In the genomic region with DNA sequence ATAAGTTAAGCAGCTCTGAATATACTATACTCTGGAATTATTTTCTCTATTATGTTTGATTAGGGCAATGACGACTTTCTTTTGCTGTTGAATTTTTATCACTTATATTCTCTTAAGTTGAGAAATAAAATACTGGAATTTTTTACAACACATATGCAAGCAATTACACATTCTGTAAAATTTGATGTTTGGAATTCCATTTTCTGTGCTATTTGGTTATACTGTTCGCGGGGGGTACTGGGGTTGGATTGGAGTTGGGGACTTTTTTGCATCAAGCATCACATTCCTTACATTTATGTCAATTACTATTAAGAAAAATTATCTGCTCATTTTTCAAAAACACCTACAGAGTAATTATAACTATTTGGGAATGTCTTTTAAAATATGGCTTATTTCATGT, we compare ENCODE assay signal across 10 cellular contexts. TPM values are rescaled to one million over a fixed set of nuclear protein-coding genes. Genes with fewer than 3 reads are reported as not detected.
DNase-seq lines count a peak whose midpoint lies in the region; ATAC-seq and TF ChIP-seq lines count a peak whose summit lies in the region.
"Had no signal": no experiment of that assay in that cellular context is flagged by ENCODE, and none has a peak within 500 bp of the region (broad histone marks: within the 10 kb centered on the region; RNA-seq: fewer than 3 reads in every experiment).

No MANE protein-coding gene starts in this region.

- no peak for TF ChIP-seq CTCF in HFFc6 (IDR thresholded peaks at IDR 0.05)
- no peak for TF ChIP-seq CTCF in cardiac fibroblast (IDR thresholded peaks at IDR 0.05; ENCODE audit: low read depth, low read length)
- TF ChIP-seq CTCF in suprapubic skin (IDR thresholded peaks at IDR 0.05): no peak
- TF ChIP-seq CTCF in CD8-positive, alpha-beta T cell (IDR thresholded peaks at IDR 0.05): no peak

- H3K27ac ChIP-seq in mesendoderm (ENCODE audit: low read depth, low read length) (no peak overlapping the region), suprapubic skin (no peak overlapping the region)
- H3K27ac ChIP-seq in CD8-positive, alpha-beta T cell (ENCODE audit: low read depth, low read length): no peak overlapping the region
- H3K27ac ChIP-seq: body of pancreas had no signal

- peak overlapping the region; percentile 99 for H3K4me3 Mint-ChIP-seq in HFFc6
- no peak overlapping the region for H3K4me3 Mint-ChIP-seq in CD8-positive, alpha-beta T cell
- H3K4me3 Mint-ChIP-seq in natural killer cell treated with Interleukin-12 subunit alpha and Interleukin-12 subunit beta and Interleukin-15 and Interleukin-18, amount 100 ng/mL, for 72 hours: no peak overlapping the region

- H3K36me3 ChIP-seq in mesendoderm (ENCODE audit: control insufficient read depth, insufficient read depth, low read length) (no peaks in the 10 kb centered on the region), suprapubic skin (no peaks in the 10 kb centered on the region)
- no peaks in the 10 kb centered on the region for H3K36me3 ChIP-seq in CD8-positive, alpha-beta T cell (ENCODE audit: insufficient read depth, low read length)

- H3K4me1 Mint-ChIP-seq in HFFc6 (ENCODE audit: low read depth): peaks cover 45% of the 10 kb centered on the region
- peaks cover 12% of the 10 kb centered on the region for H3K4me1 Mint-ChIP-seq in CD8-positive, alpha-beta T cell (ENCODE audit: low read depth)
- H3K4me1 Mint-ChIP-seq in natural killer cell treated with Interleukin-12 subunit alpha and Interleukin-12 subunit beta and Interleukin-15 and Interleukin-18, amount 100 ng/mL, for 72 hours (ENCODE audit: low read depth in 2 of 2): no peaks in the 10 kb centered on the region

- no peak overlapping the region for H3K18ac ChIP-seq in mesendoderm (ENCODE audit: low read length)

- H3K9me3 Mint-ChIP-seq in HFFc6: peaks cover 4% of the 10 kb centered on the region
- H3K9me3 Mint-ChIP-seq in CD8-positive, alpha-beta T cell: no peaks in the 10 kb centered on the region
- H3K9me3 Mint-ChIP-seq in natural killer cell treated with Interleukin-12 subunit alpha and Interleukin-12 subunit beta and Interleukin-15 and Interleukin-18, amount 100 ng/mL, for 72 hours: peaks cover 4% of the 10 kb centered on the region

- WGBS in mesendoderm (ENCODE audit: extremely low coverage, insufficient coverage, low lambda C conversion rate): no CpG with 5 or more reads among the region's 3 CpGs
- 35% methylated on average over 3 of the region's 3 CpGs for WGBS in suprapubic skin

- peak overlapping the region; percentile 38 for H3K56ac ChIP-seq in mesendoderm (ENCODE audit: low read length)

- H3K79me2 ChIP-seq in mesendoderm (ENCODE audit: control insufficient read depth, insufficient read depth, low read length): peaks cover 38% of the 10 kb centered on the region

- peaks cover 5% of the 10 kb centered on the region; the same call in 1 of the 2 replicates for H3K27me3 Mint-ChIP-seq in HFFc6 (ENCODE audit: insufficient read depth)
- peaks cover 13% of the 10 kb centered on the region for H3K27me3 Mint-ChIP-seq in CD8-positive, alpha-beta T cell (ENCODE audit: low read depth)
- H3K27me3 Mint-ChIP-seq in natural killer cell treated with Interleukin-12 subunit alpha and Interleukin-12 subunit beta and Interleukin-15 and Interleukin-18, amount 100 ng/mL, for 72 hours: peaks cover 7 to 11% of the 10 kb centered on the region in 2 donors

- H3K4ac ChIP-seq in mesendoderm (ENCODE audit: low read depth, low read length): no peak overlapping the region

- DNase-seq in HFFc6 (no peak), cardiac fibroblast (ENCODE audit: low read depth in 2 of 2) (no peak), mesendoderm (no peak), suprapubic skin (ENCODE audit: low spot score in 2 of 2) (no peak), NCI-H1092 (lab: John Stamatoyannopoulos, UW) (no peak), UCSD-AML1 (lab: John Stamatoyannopoulos, UW; ENCODE audit: unreplicated experiment) (no peak)
- no peak for DNase-seq in CD8-positive, alpha-beta T cell
- no peak for DNase-seq in natural killer cell treated with Interleukin-12 subunit alpha and Interleukin-12 subunit beta and Interleukin-15 and Interleukin-18, amount 100 ng/mL, for 72 hours (ENCODE audit: low spot score)
- DNase-seq: body of pancreas, NCI-H226 had no signal

- H2BK5ac ChIP-seq in mesendoderm (ENCODE audit: low read length): no peak overlapping the region

- no peak overlapping the region for H3K23ac ChIP-seq in mesendoderm (ENCODE audit: low read length)

- CTCF ChIA-PET in CD8-positive, alpha-beta T cell (lab: Charles Lee): no interaction called here

- POLR2A ChIA-PET in CD8-positive, alpha-beta T cell (lab: Charles Lee): no interaction called here

- peak overlapping the region; percentile 75 to 82 for H3K4me3 ChIP-seq in cardiac fibroblast (replicated peaks in 1 of 2; ENCODE audit: low read depth in 2 of 2, low read length in 2 of 2)
- peak overlapping the region; percentile 53 for H3K4me3 ChIP-seq in mesendoderm (ENCODE audit: low read length)
- H3K4me3 ChIP-seq in suprapubic skin: peak overlapping the region; percentile 54
- no peak overlapping the region for H3K4me3 ChIP-seq in CD8-positive, alpha-beta T cell (ENCODE audit: low read depth, low read length)
- H3K4me3 ChIP-seq: body of pancreas had no signal

- H3K27me3 ChIP-seq in mesendoderm (ENCODE audit: insufficient read depth, low read length, poor library complexity) (no peaks in the 10 kb centered on the region), suprapubic skin (no peaks in the 10 kb centered on the region)
- no peaks in the 10 kb centered on the region for H3K27me3 ChIP-seq in CD8-positive, alpha-beta T cell (ENCODE audit: insufficient read depth, low read length)
- H3K27me3 ChIP-seq: body of pancreas had no signal

- H3K36me3 Mint-ChIP-seq in HFFc6 (ENCODE audit: low read depth): peaks cover 46% of the 10 kb centered on the region
- H3K36me3 Mint-ChIP-seq in CD8-positive, alpha-beta T cell: no peaks in the 10 kb centered on the region
- peaks cover 6% of the 10 kb centered on the region for H3K36me3 Mint-ChIP-seq in natural killer cell treated with Interleukin-12 subunit alpha and Interleukin-12 subunit beta and Interleukin-15 and Interleukin-18, amount 100 ng/mL, for 72 hours

- peaks cover 2% of the 10 kb centered on the region for H3K4me1 ChIP-seq in mesendoderm (ENCODE audit: control insufficient read depth, low read depth, low read length)
- H3K4me1 ChIP-seq in suprapubic skin: peaks cover 19% of the 10 kb centered on the region
- H3K4me1 ChIP-seq in CD8-positive, alpha-beta T cell (ENCODE audit: insufficient read depth, low read length): peaks cover 6% of the 10 kb centered on the region

- intact Hi-C loops in CD8-positive, alpha-beta T cell (cut with DNase I, micrococcal nuclease): no loop called here

- ATAC-seq in CD8-positive, alpha-beta T cell: no peak
- no peak for ATAC-seq in natural killer cell treated with Interleukin-12 subunit alpha and Interleukin-12 subunit beta and Interleukin-15 and Interleukin-18, amount 100 ng/mL, for 72 hours
- ATAC-seq: body of pancreas had no signal

- H3K9me3 ChIP-seq in suprapubic skin: no peaks in the 10 kb centered on the region
- no peaks in the 10 kb centered on the region for H3K9me3 ChIP-seq in CD8-positive, alpha-beta T cell (ENCODE audit: low read length)
- H3K9me3 ChIP-seq: body of pancreas had no signal

- H3K79me1 ChIP-seq in mesendoderm (ENCODE audit: low read length): no peaks in the 10 kb centered on the region

- no peak overlapping the region for H3K4me2 ChIP-seq in mesendoderm (ENCODE audit: low read length)

- no peak for TF ChIP-seq POLR2A in suprapubic skin (IDR thresholded peaks at IDR 0.05)

- no peak for TF ChIP-seq EP300 in suprapubic skin (IDR thresholded peaks at IDR 0.05)

- H3K9ac ChIP-seq in mesendoderm (ENCODE audit: low read length): peak overlapping the region; percentile 57

- no peak overlapping the region for H2BK120ac ChIP-seq in mesendoderm (ENCODE audit: low read depth, low read length)

- no peak overlapping the region for H4K8ac ChIP-seq in mesendoderm (ENCODE audit: low read depth, low read length)

- H4K5ac ChIP-seq in mesendoderm (ENCODE audit: low read length): no peak overlapping the region

- no peak overlapping the region for H2BK15ac ChIP-seq in mesendoderm (replicated peaks; ENCODE audit: low read depth)

- H2AK5ac ChIP-seq in mesendoderm (ENCODE audit: low read length): no peak overlapping the region

- peak overlapping the region; percentile 94 for H3K27ac Mint-ChIP-seq in HFFc6
- H3K27ac Mint-ChIP-seq in CD8-positive, alpha-beta T cell: no peak overlapping the region
- H3K27ac Mint-ChIP-seq in natural killer cell treated with Interleukin-12 subunit alpha and Interleukin-12 subunit beta and Interleukin-15 and Interleukin-18, amount 100 ng/mL, for 72 hours: no peak overlapping the region

RNA-seq across cellular contexts. Expression of a gene that starts 2.1 kb away (rescaled TPM):
- 100 to 1,000 TPM; 265 to 388 (median 303) TPM for total RNA-seq in HFFc6 (2021; fragmentation: NEBNext Ultra II Directional; extraction: Animal tissue kit (Norgen Biotek cat#: 25700))
- polyA plus RNA-seq in mesendoderm (2013, experiment 1 of 2): 74.1 TPM
- 72.8 TPM for polyA plus RNA-seq in mesendoderm (2013, experiment 2 of 2)
- 10 to 100 TPM; 14.1 to 17.6 (median 16.3) TPM for total RNA-seq in suprapubic skin
- under 1 TPM; 0.27 to 0.39 TPM for total RNA-seq in CD8-positive, alpha-beta T cell
- total RNA-seq in natural killer cell treated with Interleukin-12 subunit alpha and Interleukin-12 subunit beta and Interleukin-15 and Interleukin-18, amount 100 ng/mL, for 72 hours: under 1 TPM; 0.14 to 0.53 TPM

Comparison
In these comparisons a context has a peak if more than half of its experiments do, and no peak if none do; other contexts are left out.
1. RNA of a gene that starts 2.1 kb away (total RNA-seq): 265 to 388 TPM in HFFc6; 14.1 to 17.6 TPM in suprapubic skin, 0.14 to 0.53 TPM in natural killer cell treated with Interleukin-12 subunit alpha and Interleukin-12 subunit beta and Interleukin-15 and Interleukin-18, amount 100 ng/mL, for 72 hours and 0.27 to 0.39 TPM in CD8-positive, alpha-beta T cell; every median in the first group is over 10 times any median in the second.